8 cellular contexts compared by ENCODE assay signal in the genomic region with DNA sequence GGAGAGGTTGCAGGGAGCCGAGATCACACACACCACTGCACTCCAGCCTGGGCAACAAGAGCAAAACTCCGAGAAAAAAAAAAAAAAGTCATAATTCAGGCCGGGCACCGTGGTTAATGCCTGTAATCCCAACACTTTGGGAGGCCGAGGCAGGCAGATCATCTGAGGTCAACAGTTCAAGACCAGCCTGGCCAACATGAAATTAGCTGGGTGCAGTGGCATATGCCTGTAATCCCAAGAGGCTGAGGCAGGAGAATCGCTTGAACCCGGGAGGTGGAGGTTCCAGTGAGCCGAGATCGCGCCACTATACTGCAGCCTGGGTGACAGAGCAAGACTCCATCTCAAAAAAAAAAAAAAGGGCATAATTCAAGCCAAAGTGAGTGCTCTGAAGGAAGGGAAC. TPM values are rescaled to one million over a fixed set of nuclear protein-coding genes. Genes with fewer than 3 reads are reported as not detected.
DNase-seq lines count a peak whose midpoint lies in the region; ATAC-seq and TF ChIP-seq lines count a peak whose summit lies in the region.
"Not testable (repeated sequence)": the region's sequence is repeated elsewhere in the genome, so short reads cannot be mapped to it uniquely, and the experiment has no call there.

No MANE protein-coding gene starts in this region.

- not testable (repeated sequence) for H3K9me3 Mint-ChIP-seq in CD4-positive, CD25-positive, alpha-beta regulatory T cell; activated CD8-positive, alpha-beta T cell treated with anti-CD3 and anti-CD28 coated beads, Interleukin-2, amount 10 ng/mL, durations not matched to agents 7 days and 5 days (ENCODE audit: insufficient read depth); nephron; stimulated activated naive CD8-positive, alpha-beta T cell treated with anti-CD3 and anti-CD28 coated beads, Interleukin-15, amount 100 ng/mL, for 72 hours

- peak overlapping the region; percentile 41 for H3K27ac ChIP-seq in CD4-positive, CD25-positive, alpha-beta regulatory T cell (ENCODE audit: insufficient read depth, low read length, poor library complexity, severe bottlenecking)
- peak overlapping the region; percentile 12; the same call in 1 of the 2 replicates for H3K27ac ChIP-seq in HEK293 (ENCODE audit: extremely low read depth, low read depth, low read length)
- peak overlapping the region; percentile 97 for H3K27ac ChIP-seq in Panc1 (ENCODE audit: low read length)
- H3K27ac ChIP-seq in right atrium auricular region, result peak overlapping the region; percentile 84 to 92

- peaks cover 15% of the 10 kb centered on the region for H3K27me3 Mint-ChIP-seq in CD4-positive, CD25-positive, alpha-beta regulatory T cell
- not testable (repeated sequence) for H3K27me3 Mint-ChIP-seq in activated CD8-positive, alpha-beta T cell treated with anti-CD3 and anti-CD28 coated beads, Interleukin-2, amount 10 ng/mL, durations not matched to agents 7 days and 5 days (ENCODE audit: low read depth); nephron (ENCODE audit: low read depth); stimulated activated naive CD8-positive, alpha-beta T cell treated with anti-CD3 and anti-CD28 coated beads, Interleukin-15, amount 100 ng/mL, for 72 hours

- not testable (repeated sequence) for H3K4me3 ChIP-seq in CD4-positive, CD25-positive, alpha-beta regulatory T cell (ENCODE audit: low read depth, low read length); HEK293 (ENCODE audit: low read depth, low read length); right atrium auricular region
- H3K4me3 ChIP-seq in Panc1 (ENCODE audit: low read depth in 2 of 2, low read length in 2 of 2) (peak overlapping the region; percentile 86 to 93), astrocyte of the spinal cord (ENCODE audit: low read depth, low read length) (peak overlapping the region; percentile 74)

- peaks cover 34% of the 10 kb centered on the region for H3K4me1 ChIP-seq in CD4-positive, CD25-positive, alpha-beta regulatory T cell (ENCODE audit: control insufficient read depth, insufficient read depth, low read length, poor library complexity, severe bottlenecking)
- not testable (repeated sequence) for H3K4me1 ChIP-seq in HEK293 (ENCODE audit: control insufficient read depth, insufficient read depth, low read length)
- H3K4me1 ChIP-seq in Panc1 (ENCODE audit: control insufficient read depth, insufficient read depth, low read length) (peaks cover 34% of the 10 kb centered on the region), right atrium auricular region (peaks cover 0 to 38% of the 10 kb centered on the region in 2 donors)

- CTCF ChIA-PET in HEK293 (lab: Yijun Ruan, JAX), result interaction anchor here (0.7 to 1.3 kb wide), 5 partner anchors 22 to 405 kb away, joined by 3 to 5 read pairs (median 4); no protein-coding TSS in a partner anchor
- CTCF ChIA-PET in Panc1 (lab: Charles Lee), result not testable (repeated sequence)
- CTCF ChIA-PET in activated CD8-positive, alpha-beta T cell treated with anti-CD3 and anti-CD28 coated beads, Interleukin-2, amount 10 ng/mL, durations not matched to agents 7 days and 5 days (lab: Charles Lee), result interaction anchor here (5.9 kb wide), 1 partner anchor 146 kb away, joined by 36 read pairs; no protein-coding TSS in a partner anchor

- intact Hi-C loops in Panc1 (cut with micrococcal nuclease; ENCODE audit: unreplicated experiment), result not testable (repeated sequence)

- peaks cover 39% of the 10 kb centered on the region for H3K36me3 ChIP-seq in CD4-positive, CD25-positive, alpha-beta regulatory T cell (ENCODE audit: control insufficient read depth, insufficient read depth, low read length)
- H3K36me3 ChIP-seq in HEK293 (ENCODE audit: control insufficient read depth in 2 of 2, insufficient read depth in 1 of 2, low read length in 2 of 2), result peaks cover 47 to 58% of the 10 kb centered on the region in 2 experiments
- H3K36me3 ChIP-seq in Panc1 (ENCODE audit: control insufficient read depth, insufficient read depth, low read length), result peaks cover 21% of the 10 kb centered on the region
- peaks cover 39% of the 10 kb centered on the region for H3K36me3 ChIP-seq in right atrium auricular region

- DNase-seq in CD4-positive, CD25-positive, alpha-beta regulatory T cell; Panc1 (ENCODE audit: low read depth, low spot score); activated CD8-positive, alpha-beta T cell treated with anti-CD3 and anti-CD28 coated beads, Interleukin-2, amount 10 ng/mL, durations not matched to agents 7 days and 5 days; astrocyte of the spinal cord (ENCODE audit: low read depth, low spot score); right atrium auricular region (ENCODE audit: low spot score); stimulated activated naive CD8-positive, alpha-beta T cell treated with anti-CD3 and anti-CD28 coated beads, Interleukin-15, amount 100 ng/mL, for 72 hours: not testable (repeated sequence)

- not testable (repeated sequence) for TF ChIP-seq CTCF in HEK293 (tag by site-specific recombination; IDR thresholded peaks at IDR 0.05); Panc1 (IDR thresholded peaks at IDR 0.05); astrocyte of the spinal cord (IDR thresholded peaks at IDR 0.05; ENCODE audit: low read depth, low read length); right atrium auricular region (IDR thresholded peaks at IDR 0.05); nephron (IDR thresholded peaks at IDR 0.05; ENCODE audit: unreplicated experiment in 3 of 3)

- H3K36me3 Mint-ChIP-seq in CD4-positive, CD25-positive, alpha-beta regulatory T cell, result peaks cover 24% of the 10 kb centered on the region
- H3K36me3 Mint-ChIP-seq in activated CD8-positive, alpha-beta T cell treated with anti-CD3 and anti-CD28 coated beads, Interleukin-2, amount 10 ng/mL, durations not matched to agents 7 days and 5 days (ENCODE audit: low read depth), result peaks cover 52% of the 10 kb centered on the region
- H3K36me3 Mint-ChIP-seq in nephron (ENCODE audit: low read depth), result peaks cover 32% of the 10 kb centered on the region

- H3K9me3 ChIP-seq in CD4-positive, CD25-positive, alpha-beta regulatory T cell (ENCODE audit: control insufficient read depth in 2 of 2, low read length in 2 of 2); HEK293 (ENCODE audit: control insufficient read depth, insufficient read depth, low read depth, low read length); Panc1 (ENCODE audit: control insufficient read depth, insufficient read depth, low read depth, low read length); right atrium auricular region: not testable (repeated sequence)

- not testable (repeated sequence) for H3K27me3 ChIP-seq in CD4-positive, CD25-positive, alpha-beta regulatory T cell (ENCODE audit: control insufficient read depth, insufficient read depth, low read length); Panc1 (ENCODE audit: control insufficient read depth, insufficient read depth, low read length); right atrium auricular region

- POLR2A ChIA-PET in HEK293 (lab: Yijun Ruan, JAX), result interaction anchor here (1.3 to 3.3 kb wide), 2 partner anchors 51 to 165 kb away, joined by 5 to 13 read pairs; partner anchors contain the start of gene SEC14L1
- POLR2A ChIA-PET in Panc1 (lab: Charles Lee), result interaction anchor here (0.7 kb wide), 2 partner anchors 124 to 171 kb away, joined by 3 to 5 read pairs; no protein-coding TSS in a partner anchor
- POLR2A ChIA-PET in activated CD8-positive, alpha-beta T cell treated with anti-CD3 and anti-CD28 coated beads, Interleukin-2, amount 10 ng/mL, durations not matched to agents 7 days and 5 days (lab: Charles Lee), result interaction anchor here (1.4 to 2.6 kb wide), 2 partner anchors 50 to 145 kb away, joined by 3 to 18 read pairs; partner anchors contain the start of gene SEC14L1

- ATAC-seq in CD4-positive, CD25-positive, alpha-beta regulatory T cell (ENCODE audit: low read depth in 2 of 2); Panc1; activated CD8-positive, alpha-beta T cell treated with anti-CD3 and anti-CD28 coated beads, Interleukin-2, amount 10 ng/mL, durations not matched to agents 7 days and 5 days; stimulated activated naive CD8-positive, alpha-beta T cell treated with anti-CD3 and anti-CD28 coated beads, Interleukin-15, amount 100 ng/mL, for 72 hours: not testable (repeated sequence)

- in situ Hi-C loops in Panc1 (cut with HindIII; ENCODE audit: low pct_unique_long_range_greater_than_20kb, low sequenced_read_pairs); astrocyte of the spinal cord (cut with HindIII; ENCODE audit: low sequenced_read_pairs): not testable (repeated sequence)

- H3K4me3 Mint-ChIP-seq in CD4-positive, CD25-positive, alpha-beta regulatory T cell, result peak overlapping the region; percentile 78 to 99 (median 98)
- H3K4me3 Mint-ChIP-seq in activated CD8-positive, alpha-beta T cell treated with anti-CD3 and anti-CD28 coated beads, Interleukin-2, amount 10 ng/mL, durations not matched to agents 7 days and 5 days, result peak overlapping the region; percentile 91
- H3K4me3 Mint-ChIP-seq in nephron, result peak overlapping the region; percentile 62 to 91 (median 72)
- H3K4me3 Mint-ChIP-seq in stimulated activated naive CD8-positive, alpha-beta T cell treated with anti-CD3 and anti-CD28 coated beads, Interleukin-15, amount 100 ng/mL, for 72 hours, result peak overlapping the region; percentile 84 to 97

- H3K4me1 Mint-ChIP-seq in CD4-positive, CD25-positive, alpha-beta regulatory T cell, result peaks cover 6 to 68% (median 43%) of the 10 kb centered on the region in 4 donors
- H3K4me1 Mint-ChIP-seq in activated CD8-positive, alpha-beta T cell treated with anti-CD3 and anti-CD28 coated beads, Interleukin-2, amount 10 ng/mL, durations not matched to agents 7 days and 5 days (ENCODE audit: low read depth), result peaks cover 63% of the 10 kb centered on the region
- H3K4me1 Mint-ChIP-seq in nephron, result peaks cover 21% of the 10 kb centered on the region
- peaks cover 74% of the 10 kb centered on the region for H3K4me1 Mint-ChIP-seq in stimulated activated naive CD8-positive, alpha-beta T cell treated with anti-CD3 and anti-CD28 coated beads, Interleukin-15, amount 100 ng/mL, for 72 hours

- not testable (repeated sequence) for BruUV-seq in Panc1 (replicated peaks; lab: Mats Ljungman, UMichigan)

- H3K27ac Mint-ChIP-seq in CD4-positive, CD25-positive, alpha-beta regulatory T cell, result peak overlapping the region; percentile 71 to 100 (median 92)
- peak overlapping the region; percentile 97 for H3K27ac Mint-ChIP-seq in activated CD8-positive, alpha-beta T cell treated with anti-CD3 and anti-CD28 coated beads, Interleukin-2, amount 10 ng/mL, durations not matched to agents 7 days and 5 days
- not testable (repeated sequence) for H3K27ac Mint-ChIP-seq in nephron
- H3K27ac Mint-ChIP-seq in stimulated activated naive CD8-positive, alpha-beta T cell treated with anti-CD3 and anti-CD28 coated beads, Interleukin-15, amount 100 ng/mL, for 72 hours, result peak overlapping the region; percentile 57 to 100

RNA-seq across cellular contexts. Expression of gene SEC14L1, which starts 50.8 kb away (rescaled TPM):
- total RNA-seq in CD4-positive, CD25-positive, alpha-beta regulatory T cell, result 143 TPM
- 10 to 100 TPM; 13.2 to 20.8 (median 20.2) TPM for polyA plus RNA-seq in CD4-positive, CD25-positive, alpha-beta regulatory T cell
- total RNA-seq in Panc1 (2021; ENCODE audit: unreplicated experiment) (279 TPM), right atrium auricular region (10 to 100 TPM; 48.2 to 54.0 TPM)
- polyA plus RNA-seq in Panc1 (2012; ENCODE audit: insufficient read length), result 156 TPM
- total RNA-seq in activated CD8-positive, alpha-beta T cell treated with anti-CD3 and anti-CD28 coated beads, Interleukin-2, amount 10 ng/mL, durations not matched to agents 7 days and 5 days, result 10 to 100 TPM; 86.5 to 88.8 TPM

Comparison
In these comparisons a context has a peak if more than half of its experiments do, and no peak if none do; other contexts are left out.
1. H3K27ac ChIP-seq: peak in every context shown above with its lines; median percentile 97 in Panc1; 88 in right atrium auricular region; 41 in CD4-positive, CD25-positive, alpha-beta regulatory T cell; 12 in HEK293.